23 cellular contexts compared by ENCODE assay signal in genomic region chr15:59457103-59457502, GRCh38. TPM values are rescaled to one million over a fixed set of nuclear protein-coding genes. Genes with fewer than 3 reads are reported as not detected.
"Had no signal": no experiment of that assay in that cellular context is flagged by ENCODE, and none has a peak within 500 bp of the region (broad histone marks: within the 10 kb centered on the region; RNA-seq: fewer than 3 reads in every experiment).

No MANE protein-coding gene starts in this region.

- H3K36me3 ChIP-seq: colonic mucosa, right lobe of liver, thyroid gland had no signal

- H3K4me1 ChIP-seq: colonic mucosa, heart right ventricle, right lobe of liver, thyroid gland had no signal

- H3K27ac ChIP-seq: heart right ventricle, right lobe of liver, thyroid gland had no signal

- H3K27me3 ChIP-seq: colonic mucosa, dorsolateral prefrontal cortex, heart right ventricle, right lobe of liver, thyroid gland had no signal

- DNase-seq: activated CD4-positive, alpha-beta T cell treated with anti-CD3 and anti-CD28 coated beads, Interleukin-2, amount 50 U/mL, for 1 hour; activated CD4-positive, CD25-positive, alpha-beta regulatory T cell treated with anti-CD3 and anti-CD28 coated beads, Interleukin-2, amount 50 U/mL, for 72 hours; activated CD8-positive, alpha-beta T cell treated with anti-CD3 and anti-CD28 coated beads, Interleukin-2, amount 10 ng/mL, durations not matched to agents 7 days and 5 days; activated gamma-delta T cell; activated naive CD4-positive, alpha-beta T cell treated with anti-CD3 and anti-CD28 coated beads, Interleukin-2, amount 50 U/mL, for 16 hours; activated naive CD8-positive, alpha-beta T cell treated with anti-CD3 and anti-CD28 coated beads, Interleukin-2, amount 50 U/mL, for 24 hours; aorta; central memory CD4-positive, alpha-beta T cell; colonic mucosa; dorsolateral prefrontal cortex; effector memory CD8-positive, alpha-beta T cell; heart right ventricle; naive thymus-derived CD4-positive, alpha-beta T cell; occipital lobe; posterior cingulate gyrus; right lobe of liver; stimulated activated CD4-positive, alpha-beta T cell treated with anti-CD3 and anti-CD28 coated beads, Interleukin-1b, Interleukin-23, amount 100 ng/mL, for 48 hours; substantia nigra; T-helper 2 cell; thyroid gland had no signal

- ATAC-seq: activated CD8-positive, alpha-beta T cell treated with anti-CD3 and anti-CD28 coated beads, Interleukin-2, amount 10 ng/mL, durations not matched to agents 7 days and 5 days; activated naive CD8-positive, alpha-beta T cell treated with anti-CD3 and anti-CD28 coated beads, Interleukin-2, amount 50 U/mL, for 24 hours; effector memory CD8-positive, alpha-beta T cell; heart right ventricle; left lobe of liver; naive thymus-derived CD4-positive, alpha-beta T cell; right lobe of liver had no signal

- H3K4me3 ChIP-seq: colonic mucosa, dorsolateral prefrontal cortex, heart right ventricle, lung, right lobe of liver, skin epidermis, thyroid gland had no signal

- H3K9me3 ChIP-seq: colonic mucosa, right lobe of liver, thyroid gland had no signal

RNA-seq across cellular contexts. Expression of gene FAM81A, which starts 19.1 kb away (rescaled TPM):
- total RNA-seq: left lobe of liver had no signal
- polyA plus RNA-seq: naive thymus-derived CD4-positive, alpha-beta T cell had no signal
